ENCODE assay signal across 17 cellular contexts in the genomic region with DNA sequence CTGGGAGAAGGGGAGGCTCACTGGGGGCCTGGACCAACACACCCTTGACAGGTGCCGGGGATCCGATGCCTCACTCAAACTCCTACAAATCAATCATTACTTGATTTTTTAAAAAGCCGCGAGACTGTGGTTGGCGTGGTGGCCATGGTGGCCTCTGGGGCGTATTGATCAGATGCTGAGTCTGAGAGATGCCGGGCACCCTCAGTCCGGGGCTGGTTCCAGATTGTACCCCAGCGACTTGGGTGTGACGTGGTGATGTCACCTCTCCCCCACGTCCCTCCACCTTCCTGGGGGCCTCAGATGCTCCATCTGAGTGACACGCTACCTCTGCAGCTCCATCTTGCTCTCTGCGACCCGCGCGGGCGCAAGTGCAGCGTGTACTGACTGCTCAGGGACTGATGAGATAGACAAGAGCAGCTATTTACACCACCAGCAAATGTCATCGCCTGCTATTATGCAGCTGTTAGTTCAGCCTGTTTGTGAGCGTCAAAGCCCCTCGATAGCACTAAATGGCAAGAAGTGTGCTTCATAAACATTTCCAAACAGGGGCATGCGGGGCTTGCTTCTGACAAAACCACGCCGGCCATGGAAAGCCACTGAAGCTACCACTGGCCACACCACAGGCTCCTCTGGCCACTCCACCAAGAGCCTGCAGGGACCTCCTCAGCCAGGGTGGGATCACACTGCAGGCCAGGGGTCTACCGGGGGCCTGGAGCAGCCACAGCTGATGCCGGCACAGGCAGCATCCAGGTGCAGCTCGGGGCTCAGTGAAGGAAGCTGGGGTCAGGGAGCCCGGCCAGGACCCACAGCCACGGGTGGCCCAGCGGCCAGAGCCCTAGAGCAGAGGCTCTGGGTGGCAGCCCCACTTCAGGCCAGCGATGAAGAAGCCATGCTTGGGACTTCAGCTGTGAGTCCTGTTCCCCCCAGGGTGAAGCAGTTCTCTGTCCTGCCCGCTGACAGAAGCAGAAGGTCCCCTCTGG. TPM values are rescaled to one million over a fixed set of nuclear protein-coding genes. Genes with fewer than 3 reads are reported as not detected.
"Had no signal": no experiment of that assay in that cellular context is flagged by ENCODE, and none has a peak within 500 bp of the region (broad histone marks: within the 10 kb centered on the region; RNA-seq: fewer than 3 reads in every experiment).

No MANE protein-coding gene starts in this region.

- H3K27ac ChIP-seq: dorsolateral prefrontal cortex, heart left ventricle, left lung, neutrophil had no signal

- ATAC-seq: heart left ventricle, left lung had no signal

- H3K36me3 ChIP-seq: heart left ventricle, left lung, neutrophil had no signal

- H3K9me3 ChIP-seq: neutrophil had no signal

- DNase-seq: cortex of kidney; effector CD8-positive, alpha-beta T cell; hypothalamus; mesendoderm; naive B cell; small intestine; stimulated activated CD4-positive, alpha-beta T cell treated with anti-CD3 and anti-CD28 coated beads, Interleukin-12 subunit alpha, Interleukin-12 subunit beta, amount 100 ng/mL, for 4 hours; stimulated activated naive CD4-positive, alpha-beta T cell treated with Interleukin-2 at 50 U/mL for 16 hours had no signal

- H3K4me1 ChIP-seq: heart left ventricle, left lung had no signal

- H3K9me3 Mint-ChIP-seq: nephron, type B pancreatic cell had no signal

- H3K4me3 Mint-ChIP-seq: nephron, type B pancreatic cell had no signal

- H3K4me3 ChIP-seq: dorsolateral prefrontal cortex, heart left ventricle, left lung had no signal

- H3K27ac Mint-ChIP-seq: naive B cell, nephron, type B pancreatic cell had no signal

- H3K36me3 Mint-ChIP-seq: naive B cell, type B pancreatic cell had no signal

RNA-seq across cellular contexts. Expression of gene SLC6A3, which starts 50.1 kb away (rescaled TPM):
- total RNA-seq: lung microvascular endothelial cell, osteocyte, pulmonary artery endothelial cell had no signal
